9 cellular contexts compared by ENCODE assay signal in the genomic region with DNA sequence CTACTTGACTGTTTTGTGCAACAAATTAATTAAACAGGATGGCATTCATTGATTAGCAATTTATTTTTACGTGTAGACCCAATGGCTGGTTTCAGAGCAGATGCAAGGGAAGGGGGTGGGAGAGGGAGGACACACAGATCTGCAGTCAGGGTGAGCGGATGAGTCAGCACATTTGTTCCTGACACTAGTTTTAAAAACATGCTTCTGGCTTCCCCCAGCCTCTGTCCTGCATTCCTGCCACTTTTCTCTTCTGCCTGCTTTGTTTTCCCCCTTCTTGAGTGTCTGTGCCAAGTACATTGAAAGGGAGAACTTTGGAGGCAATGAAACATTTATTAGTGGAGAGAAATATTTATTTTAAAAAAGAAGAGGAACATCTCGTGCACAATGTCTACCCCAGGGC. TPM values are rescaled to one million over a fixed set of nuclear protein-coding genes. Genes with fewer than 3 reads are reported as not detected.
DNase-seq lines count a peak whose midpoint lies in the region; ATAC-seq and TF ChIP-seq lines count a peak whose summit lies in the region.
"Had no signal": no experiment of that assay in that cellular context is flagged by ENCODE, and none has a peak within 500 bp of the region (broad histone marks: within the 10 kb centered on the region; RNA-seq: fewer than 3 reads in every experiment).

No MANE protein-coding gene starts in this region.

- peaks cover 0 to 74% (median 21%) of the 10 kb centered on the region in 4 donors for H3K36me3 ChIP-seq in esophagus muscularis mucosa

- DNase-seq in ELF-1 (ENCODE audit: low read depth, low spot score) (peak; percentile 75), OCI-M1 (lab: John Stamatoyannopoulos, UW) (peak; percentile 31), esophagus muscularis mucosa (ENCODE audit: extremely low spot score) (no peak), omental fat pad (ENCODE audit: low spot score) (no peak), RKO (ENCODE audit: low spot score) (no peak)
- DNase-seq in activated naive CD4-positive, alpha-beta T cell (lab: John Stamatoyannopoulos, UW), result no peak

- ATAC-seq in omental fat pad (ENCODE audit: low FRiP score) (peak; percentile 75), HG02610 (IDR thresholded peaks at IDR 0.05; ENCODE audit: unreplicated experiment) (no peak), GM18498 (IDR thresholded peaks at IDR 0.05; ENCODE audit: unreplicated experiment) (no peak)

- H3K4me1 ChIP-seq in esophagus muscularis mucosa, result peaks cover 13 to 94% (median 93%) of the 10 kb centered on the region in 4 donors

- H3K4me3 ChIP-seq in esophagus muscularis mucosa, result no peak overlapping the region
- H3K4me3 ChIP-seq: lung had no signal

- no peak for TF ChIP-seq EP300 in esophagus muscularis mucosa (IDR thresholded peaks at IDR 0.05)

- H3K9me3 ChIP-seq in esophagus muscularis mucosa, result no peaks in the 10 kb centered on the region

- H3K27me3 ChIP-seq in esophagus muscularis mucosa, result no peaks in the 10 kb centered on the region

- TF ChIP-seq POLR2A in esophagus muscularis mucosa (IDR thresholded peaks at IDR 0.05; ENCODE audit: low read depth), result no peak

- TF ChIP-seq CTCF in esophagus muscularis mucosa (IDR thresholded peaks at IDR 0.05) (no peak), omental fat pad (IDR thresholded peaks at IDR 0.05) (no peak)

- intact Hi-C loops in esophagus muscularis mucosa (cut with DNase I), result no loop called here

- WGBS in esophagus muscularis mucosa, result 10% methylated on average over 3 of the region's 3 CpGs

- H3K27ac ChIP-seq in esophagus muscularis mucosa (replicated peaks in 1 of 4), result peak overlapping the region; percentile 80 to 98 (median 90)

RNA-seq across cellular contexts. Expression of a gene that starts 52.1 kb away (rescaled TPM):
- total RNA-seq in esophagus muscularis mucosa (100 to 1,000 TPM; 195 to 440 (median 314) TPM), omental fat pad (100 to 1,000 TPM in 1 of 4 donors, 10 to 100 TPM in 3; 41.1 to 119 (median 52.4) TPM)

Comparison
In these comparisons a context has a peak if more than half of its experiments do, and no peak if none do; other contexts are left out.
1. DNase-seq: peak in ELF-1 (single experiment) and OCI-M1 (single experiment); none in esophagus muscularis mucosa (single experiment), omental fat pad (single experiment), RKO (single experiment) and activated naive CD4-positive, alpha-beta T cell (0 of 4).